ENCODE assay signal across 26 cellular contexts in genomic region chr9:81361311-81361710, GRCh38.
"Had no signal": no experiment of that assay in that cellular context is flagged by ENCODE, and none has a peak within 500 bp of the region (broad histone marks: within the 10 kb centered on the region; RNA-seq: fewer than 3 reads in every experiment).

No MANE protein-coding gene starts in this region.

- ATAC-seq: foreskin keratinocyte, gastroesophageal sphincter, heart right ventricle, left colon, left lung, left ventricle myocardium superior, lower lobe of right lung, mucosa of descending colon had no signal

- H3K27me3 ChIP-seq: dorsolateral prefrontal cortex, esophagus muscularis mucosa, foreskin keratinocyte, gastroesophageal sphincter, heart right ventricle, hepatocyte, left lung had no signal

- FAIRE-seq: colon, endothelial cell of umbilical vein, kidney had no signal

- H3K27ac ChIP-seq: coronary artery, dorsolateral prefrontal cortex, esophagus muscularis mucosa, foreskin keratinocyte, gastroesophageal sphincter, heart right ventricle, hepatocyte, left lung, lower lobe of right lung had no signal

- H3K79me2 ChIP-seq: hepatocyte had no signal

- DNase-seq: dermis blood vessel endothelial cell; dorsolateral prefrontal cortex; effector CD4-positive, alpha-beta T cell; effector memory CD4-positive, alpha-beta T cell; foreskin keratinocyte; glutamatergic neuron; head of caudate nucleus; heart right ventricle; hypothalamus; immature natural killer cell; islet precursor cell; kidney; kidney glomerular epithelial cell; left colon; left lung; left ventricle myocardium superior; lower lobe of right lung; mesenchymal stem cell; mucosa of descending colon had no signal

- H3K4me3 Mint-ChIP-seq: immature natural killer cell, mesothelial cell of epicardium had no signal

- H3K36me3 Mint-ChIP-seq: immature natural killer cell had no signal

- H2AFZ ChIP-seq: hepatocyte had no signal

- H3K4me3 ChIP-seq: coronary artery, dorsolateral prefrontal cortex, esophagus muscularis mucosa, gastroesophageal sphincter, heart right ventricle, hepatocyte, left lung, lower lobe of right lung, mucosa of descending colon had no signal

- H3K4me1 Mint-ChIP-seq: immature natural killer cell, mesothelial cell of epicardium had no signal

- H3K4me2 ChIP-seq: hepatocyte had no signal

- H3K27ac Mint-ChIP-seq: immature natural killer cell, mesothelial cell of epicardium had no signal

- H3K36me3 ChIP-seq: esophagus muscularis mucosa, gastroesophageal sphincter, heart right ventricle, left lung, lower lobe of right lung had no signal

- H3K4me1 ChIP-seq: esophagus muscularis mucosa, foreskin keratinocyte, gastroesophageal sphincter, heart right ventricle, left lung, lower lobe of right lung had no signal
